21 cellular contexts compared by ENCODE assay signal in genomic region chr4:148369919-148370318, GRCh38.
"Had no signal": no experiment of that assay in that cellular context is flagged by ENCODE, and none has a peak within 500 bp of the region (broad histone marks: within the 10 kb centered on the region; RNA-seq: fewer than 3 reads in every experiment).

No MANE protein-coding gene starts in this region.

- H3K9me3 ChIP-seq: MG63 had no signal

- ATAC-seq: Panc1, PC-3, SK-N-SH treated with all-trans-retinoic acid at 6 μM for 48 hours had no signal

- FAIRE-seq: HTR-8/SVneo had no signal

- H3K4me3 ChIP-seq: MG63 had no signal

- H3K36me3 ChIP-seq: MG63 had no signal

- H3K27me3 ChIP-seq: MG63 had no signal

- DNase-seq: KBM-7, MG63, NCI-H1092, NCI-H1436, NCI-H187, NCI-H2029, NCI-H2081 treated with DMSO at 0.1 percent for 48 hours, NCI-H2171, NCI-H226, NCI-H446, NCI-H510A, NCI-H524 treated with DMSO at 0.1 percent for 48 hours, NCI-H69, NCI-H774, PC-3, SHP77 had no signal

- H3K27ac ChIP-seq: HL-60, RWPE1 had no signal
